ENCODE assay signal across 8 cellular contexts in genomic region chr15:66356359-66357236, GRCh38.
A peak's percentile ranks its signal among the peaks of the same experiment; 100 is the strongest.
DNase-seq lines count a peak whose midpoint lies in the region; ATAC-seq and TF ChIP-seq lines count a peak whose summit lies in the region.

TIPIN (minus strand) TSS chr15:66356685; CDS start chr15:66352947, 3,738 bp downstream.

- DNase-seq in AML-193 (lab: John Stamatoyannopoulos, UW) (peak; percentile 93 to 95), NCI-H446 treated with DMSO at 0.1 percent for 48 hours (lab: John Stamatoyannopoulos, UW) (peak; percentile 94), cerebellar cortex (ENCODE audit: low spot score) (peak; percentile 92), islet precursor cell (peak; percentile 97)
- DNase-seq in stimulated activated CD4-positive, alpha-beta T cell treated with anti-CD3 and anti-CD28 coated beads, Interleukin-12 subunit alpha, Interleukin-12 subunit beta, amount 100 ng/mL, for 4 hours: peak; percentile 96

- peak; percentile 89 for TF ChIP-seq POLR2A in GM19099 (IDR thresholded peaks at IDR 0.05; ENCODE audit: extremely low read depth, insufficient read length, low read depth)

- ATAC-seq in HG03378 (IDR thresholded peaks at IDR 0.05; ENCODE audit: unreplicated experiment): peak; percentile 84
- ATAC-seq in activated CD4-positive, CD25-positive, alpha-beta regulatory T cell treated with anti-CD3 and anti-CD28 coated beads, Interleukin-2, amount 50 U/mL, for 24 hours: peak; percentile 97

Comparison
In these comparisons a context has a peak if more than half of its experiments do, and no peak if none do; other contexts are left out.
1. Peak in every context shown above with its lines: DNase-seq and ATAC-seq.